In the genomic region with DNA sequence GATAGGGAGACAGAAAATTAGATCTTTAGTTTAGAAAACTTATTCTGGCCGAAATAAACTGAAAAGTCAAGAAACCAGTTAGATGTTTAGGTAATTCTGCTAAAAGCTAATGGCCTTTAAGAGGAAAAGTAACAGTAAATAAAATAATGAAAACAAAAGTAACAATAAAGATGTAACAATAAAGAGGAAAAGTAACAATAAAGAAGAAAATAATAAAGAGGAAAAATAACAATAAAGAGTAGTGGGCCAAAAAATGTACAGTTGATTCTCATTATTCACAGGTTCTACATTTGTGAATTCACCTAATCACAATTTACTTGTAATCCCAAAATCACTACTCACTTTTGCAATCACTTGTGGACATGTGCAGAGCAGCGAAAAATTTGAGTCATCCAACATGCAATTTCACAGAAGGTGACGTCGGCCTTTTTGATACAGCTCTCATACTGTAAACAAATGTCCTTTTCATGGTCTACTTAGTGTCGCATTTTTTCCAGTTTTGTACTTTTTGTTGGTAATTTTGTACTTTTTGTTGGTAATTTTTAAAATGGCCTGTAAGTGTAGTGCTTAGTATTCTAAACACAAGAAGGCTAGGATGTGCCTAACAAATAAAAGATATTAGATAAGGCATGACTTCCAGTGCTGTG, we compare ENCODE assay signal across 11 cellular contexts. TPM values are rescaled to one million over a fixed set of nuclear protein-coding genes. Genes with fewer than 3 reads are reported as not detected.
DNase-seq lines count a peak whose midpoint lies in the region; ATAC-seq, FAIRE-seq and TF ChIP-seq lines count a peak whose summit lies in the region.
"Had no signal": no experiment of that assay in that cellular context is flagged by ENCODE, and none has a peak within 500 bp of the region (broad histone marks: within the 10 kb centered on the region; RNA-seq: fewer than 3 reads in every experiment).

No MANE protein-coding gene starts in this region.

- peaks cover 24% of the 10 kb centered on the region for H3K4me1 Mint-ChIP-seq in activated CD8-positive, alpha-beta T cell treated with anti-CD3 and anti-CD28 coated beads, Interleukin-2, amount 10 ng/mL, durations not matched to agents 7 days and 5 days (ENCODE audit: low read depth)

- no peak for ATAC-seq in activated CD8-positive, alpha-beta T cell treated with anti-CD3 and anti-CD28 coated beads, Interleukin-2, amount 10 ng/mL, durations not matched to agents 7 days and 5 days
- ATAC-seq in HG03457 (IDR thresholded peaks at IDR 0.05; ENCODE audit: unreplicated experiment) (no peak), GM18907 (IDR thresholded peaks at IDR 0.05; ENCODE audit: unreplicated experiment) (no peak), GM21423 (IDR thresholded peaks at IDR 0.05; ENCODE audit: unreplicated experiment) (no peak), HG03521 (IDR thresholded peaks at IDR 0.05; ENCODE audit: unreplicated experiment) (no peak)
- ATAC-seq: gastrocnemius medialis had no signal

- TF ChIP-seq POLR2A in GM12892 (IDR thresholded peaks at IDR 0.05; ENCODE audit: low read depth, low read length) (no peak), erythroblast (IDR thresholded peaks at IDR 0.05; ENCODE audit: low read length) (no peak)

- DNase-seq in GM12892 (ENCODE audit: insufficient read length) (no peak), erythroblast (lab: John Stamatoyannopoulos, UW) (peak; percentile 66 to 83)
- no peak for DNase-seq in activated CD8-positive, alpha-beta T cell treated with anti-CD3 and anti-CD28 coated beads, Interleukin-2, amount 10 ng/mL, durations not matched to agents 7 days and 5 days
- DNase-seq: gastrocnemius medialis; islet precursor cell; stimulated activated CD4-positive, alpha-beta T cell treated with anti-CD3 and anti-CD28 coated beads, Interleukin-2, amount 100 ng/mL, for 24 hours had no signal

- FAIRE-seq in A204.1 (lab: Jason Lieb, UNC) (peak; percentile 11), GM12892 (lab: Jason Lieb, UNC) (peak; percentile 62)

- H3K4me3 Mint-ChIP-seq in activated CD8-positive, alpha-beta T cell treated with anti-CD3 and anti-CD28 coated beads, Interleukin-2, amount 10 ng/mL, durations not matched to agents 7 days and 5 days, result no peak overlapping the region

- POLR2A ChIA-PET in activated CD8-positive, alpha-beta T cell treated with anti-CD3 and anti-CD28 coated beads, Interleukin-2, amount 10 ng/mL, durations not matched to agents 7 days and 5 days (lab: Charles Lee), result no interaction called here

- peak overlapping the region; percentile 11 for H3K27ac Mint-ChIP-seq in activated CD8-positive, alpha-beta T cell treated with anti-CD3 and anti-CD28 coated beads, Interleukin-2, amount 10 ng/mL, durations not matched to agents 7 days and 5 days

- peaks cover 48% of the 10 kb centered on the region for H3K36me3 Mint-ChIP-seq in activated CD8-positive, alpha-beta T cell treated with anti-CD3 and anti-CD28 coated beads, Interleukin-2, amount 10 ng/mL, durations not matched to agents 7 days and 5 days (ENCODE audit: low read depth)

- CTCF ChIA-PET in activated CD8-positive, alpha-beta T cell treated with anti-CD3 and anti-CD28 coated beads, Interleukin-2, amount 10 ng/mL, durations not matched to agents 7 days and 5 days (lab: Charles Lee), result interaction anchor here (1.0 kb wide), 1 partner anchor 114 kb away, joined by 3 read pairs; no protein-coding TSS in a partner anchor

- no peaks in the 10 kb centered on the region for H3K27me3 Mint-ChIP-seq in activated CD8-positive, alpha-beta T cell treated with anti-CD3 and anti-CD28 coated beads, Interleukin-2, amount 10 ng/mL, durations not matched to agents 7 days and 5 days (ENCODE audit: low read depth)

- no peaks in the 10 kb centered on the region for H3K9me3 Mint-ChIP-seq in activated CD8-positive, alpha-beta T cell treated with anti-CD3 and anti-CD28 coated beads, Interleukin-2, amount 10 ng/mL, durations not matched to agents 7 days and 5 days (ENCODE audit: insufficient read depth)

RNA-seq across cellular contexts. Expression of a gene that starts 24.0 kb away (rescaled TPM):
- 90.0 TPM for polyA plus RNA-seq in GM12892 (2012; ENCODE audit: missing spikeins)
- 10 to 100 TPM; 72.8 to 77.5 TPM for total RNA-seq in activated CD8-positive, alpha-beta T cell treated with anti-CD3 and anti-CD28 coated beads, Interleukin-2, amount 10 ng/mL, durations not matched to agents 7 days and 5 days

Comparison
In these comparisons a context has a peak if more than half of its experiments do, and no peak if none do; other contexts are left out.
1. DNase-seq: peak in erythroblast (2 of 2); none in GM12892 (single experiment) and activated CD8-positive, alpha-beta T cell treated with anti-CD3 and anti-CD28 coated beads, Interleukin-2, amount 10 ng/mL, durations not matched to agents 7 days and 5 days (single experiment).